ENCODE assay signal across 28 cellular contexts in genomic region chr12:125841332-125841731, GRCh38.
"Had no signal": no experiment of that assay in that cellular context is flagged by ENCODE, and none has a peak within 500 bp of the region (broad histone marks: within the 10 kb centered on the region; RNA-seq: fewer than 3 reads in every experiment).

No MANE protein-coding gene starts in this region.

- DNase-seq: stimulated activated CD4-positive, alpha-beta T cell treated with anti-CD3 and anti-CD28 coated beads, Interleukin-2, amount 100 ng/mL, for 48 hours; stimulated activated CD4-positive, alpha-beta T cell treated with anti-CD3 and anti-CD28 coated beads, Interleukin-4, amount 100 ng/mL, for 1 hour; stimulated activated CD4-positive, alpha-beta T cell treated with anti-CD3 and anti-CD28 coated beads, Interleukin-4, amount 100 ng/mL, for 24 hours; stimulated activated CD4-positive, alpha-beta T cell treated with anti-CD3 and anti-CD28 coated beads, Interleukin-4, amount 100 ng/mL, for 4 hours; stimulated activated CD8-positive, alpha-beta memory T cell treated with anti-CD3 and anti-CD28 coated beads, Interleukin-4, amount 100 ng/mL, for 48 hours; stimulated activated naive B cell treated with anti-CD40 and anti-IgM and Interleukin-4, amounts not matched to agents 10 μg/mL and 1 μg/mL and 100 μg/mL, for 72 hours; stimulated activated naive CD4-positive, alpha-beta T cell; stimulated activated naive CD4-positive, alpha-beta T cell treated with Interleukin-2 at 50 U/mL for 16 hours; stimulated activated naive CD8-positive, alpha-beta T cell treated with anti-CD3 and anti-CD28 coated beads, Interleukin-15, amount 100 ng/mL, for 72 hours; stimulated activated naive CD8-positive, alpha-beta T cell treated with anti-CD3 and anti-CD28 coated beads, Interleukin-15, Interleukin-2, amounts not matched to agents 100 U/mL and 50 U/mL, for 24 hours; stomach; substantia nigra; testis; thyroid gland; tibial artery; transverse colon; trophoblast cell; upper lobe of left lung; upper lobe of right lung; uterus had no signal

- H3K27ac Mint-ChIP-seq: stimulated activated effector memory CD8-positive, alpha-beta T cell treated with anti-CD3 and anti-CD28 coated beads, Interleukin-12 subunit alpha, Interleukin-12 subunit beta, amount 100 ng/mL, for 72 hours; stimulated activated memory B cell treated with anti-CD40 and anti-IgM and Interleukin-4, amounts not matched to agents 10 μg/mL and 1 μg/mL and 100 μg/mL, for 72 hours; stimulated activated naive B cell treated with anti-CD40 and anti-IgM and Interleukin-4, amounts not matched to agents 10 μg/mL and 1 μg/mL and 100 μg/mL, for 72 hours; stimulated activated naive CD8-positive, alpha-beta T cell treated with anti-CD3 and anti-CD28 coated beads, Interleukin-15, amount 100 ng/mL, for 72 hours; stimulated activated naive CD8-positive, alpha-beta T cell treated with anti-CD3 and anti-CD28 coated beads, Interleukin-15, Interleukin-2, amounts not matched to agents 100 ng/mL and 50 ng/mL, for 24 hours; type B pancreatic cell had no signal

- H3K9me3 ChIP-seq: stomach, testis, thoracic aorta, thyroid gland, tibial artery, transverse colon, upper lobe of left lung, upper lobe of right lung, uterus, vagina had no signal

- H3K27me3 Mint-ChIP-seq: stimulated activated memory B cell treated with anti-CD40 and anti-IgM and Interleukin-4, amounts not matched to agents 10 μg/mL and 1 μg/mL and 100 μg/mL, for 72 hours; stimulated activated naive B cell treated with anti-CD40 and anti-IgM and Interleukin-4, amounts not matched to agents 10 μg/mL and 1 μg/mL and 100 μg/mL, for 72 hours; stimulated activated naive CD8-positive, alpha-beta T cell treated with anti-CD3 and anti-CD28 coated beads, Interleukin-15, amount 100 ng/mL, for 72 hours; stimulated activated naive CD8-positive, alpha-beta T cell treated with anti-CD3 and anti-CD28 coated beads, Interleukin-15, Interleukin-2, amounts not matched to agents 100 ng/mL and 50 ng/mL, for 24 hours had no signal

- H3K4me1 Mint-ChIP-seq: stimulated activated effector memory CD8-positive, alpha-beta T cell treated with anti-CD3 and anti-CD28 coated beads, Interleukin-12 subunit alpha, Interleukin-12 subunit beta, amount 100 ng/mL, for 72 hours; stimulated activated memory B cell treated with anti-CD40 and anti-IgM and Interleukin-4, amounts not matched to agents 10 μg/mL and 1 μg/mL and 100 μg/mL, for 72 hours; stimulated activated naive B cell treated with anti-CD40 and anti-IgM and Interleukin-4, amounts not matched to agents 10 μg/mL and 1 μg/mL and 100 μg/mL, for 72 hours; stimulated activated naive CD8-positive, alpha-beta T cell treated with anti-CD3 and anti-CD28 coated beads, Interleukin-15, amount 100 ng/mL, for 72 hours had no signal

- H3K9me3 Mint-ChIP-seq: type B pancreatic cell had no signal

- H3K27ac ChIP-seq: stomach, suprapubic skin, testis, thoracic aorta, thyroid gland, tibial artery, tibial nerve, transverse colon, upper lobe of left lung, upper lobe of right lung, uterus, vagina had no signal

- H3K4me3 ChIP-seq: stomach, suprapubic skin, testis, thoracic aorta, thyroid gland, tibial artery, tibial nerve, transverse colon, upper lobe of left lung, upper lobe of right lung, uterus, vagina had no signal

- H3K27me3 ChIP-seq: stomach, suprapubic skin, testis, thyroid gland, tibial artery, tibial nerve, transverse colon, upper lobe of left lung, upper lobe of right lung, uterus, vagina had no signal

- H3K4me1 ChIP-seq: stomach, suprapubic skin, testis, thyroid gland, tibial artery, transverse colon, upper lobe of left lung, upper lobe of right lung, uterus, vagina had no signal

- H3K36me3 Mint-ChIP-seq: stimulated activated effector memory CD8-positive, alpha-beta T cell treated with anti-CD3 and anti-CD28 coated beads, Interleukin-12 subunit alpha, Interleukin-12 subunit beta, amount 100 ng/mL, for 72 hours; stimulated activated memory B cell treated with anti-CD40 and anti-IgM and Interleukin-4, amounts not matched to agents 10 μg/mL and 1 μg/mL and 100 μg/mL, for 72 hours; stimulated activated naive B cell treated with anti-CD40 and anti-IgM and Interleukin-4, amounts not matched to agents 10 μg/mL and 1 μg/mL and 100 μg/mL, for 72 hours; type B pancreatic cell had no signal

- H3K36me3 ChIP-seq: stomach, suprapubic skin, thoracic aorta, thyroid gland, tibial artery, tibial nerve, transverse colon, upper lobe of left lung, upper lobe of right lung, uterus, vagina had no signal

- ATAC-seq: stimulated activated effector memory CD8-positive, alpha-beta T cell treated with anti-CD3 and anti-CD28 coated beads, Interleukin-12 subunit alpha, Interleukin-12 subunit beta, amount 100 ng/mL, for 72 hours; stimulated activated memory B cell treated with anti-CD40 and anti-IgM and Interleukin-4, amounts not matched to agents 10 μg/mL and 1 μg/mL and 100 μg/mL, for 72 hours; stimulated activated naive B cell treated with anti-CD40 and anti-IgM and Interleukin-4, amounts not matched to agents 10 μg/mL and 1 μg/mL and 100 μg/mL, for 72 hours; stimulated activated naive CD8-positive, alpha-beta T cell treated with anti-CD3 and anti-CD28 coated beads, Interleukin-15, amount 100 ng/mL, for 72 hours; stimulated activated naive CD8-positive, alpha-beta T cell treated with anti-CD3 and anti-CD28 coated beads, Interleukin-15, Interleukin-2, amounts not matched to agents 100 U/mL and 50 U/mL, for 24 hours; upper lobe of right lung had no signal

- H3K4me3 Mint-ChIP-seq: stimulated activated effector memory CD8-positive, alpha-beta T cell treated with anti-CD3 and anti-CD28 coated beads, Interleukin-12 subunit alpha, Interleukin-12 subunit beta, amount 100 ng/mL, for 72 hours; stimulated activated memory B cell treated with anti-CD40 and anti-IgM and Interleukin-4, amounts not matched to agents 10 μg/mL and 1 μg/mL and 100 μg/mL, for 72 hours; stimulated activated naive B cell treated with anti-CD40 and anti-IgM and Interleukin-4, amounts not matched to agents 10 μg/mL and 1 μg/mL and 100 μg/mL, for 72 hours; stimulated activated naive CD8-positive, alpha-beta T cell treated with anti-CD3 and anti-CD28 coated beads, Interleukin-15, amount 100 ng/mL, for 72 hours; stimulated activated naive CD8-positive, alpha-beta T cell treated with anti-CD3 and anti-CD28 coated beads, Interleukin-15, Interleukin-2, amounts not matched to agents 100 ng/mL and 50 ng/mL, for 24 hours; type B pancreatic cell had no signal
